ENCODE assay signal across 8 cellular contexts in genomic region chr15:40253179-40253790, GRCh38. TPM values are rescaled to one million over a fixed set of nuclear protein-coding genes. Genes with fewer than 3 reads are reported as not detected.
A peak's percentile ranks its signal among the peaks of the same experiment; 100 is the strongest.
DNase-seq lines count a peak whose midpoint lies in the region; ATAC-seq, FAIRE-seq and TF ChIP-seq lines count a peak whose summit lies in the region.

No MANE protein-coding gene starts in this region.

- H3K9me3 ChIP-seq in HAP-1, result no peaks in the 10 kb centered on the region
- no peaks in the 10 kb centered on the region for H3K9me3 ChIP-seq in iPS-18c (ENCODE audit: control insufficient read depth, insufficient read depth, low read length)
- no peaks in the 10 kb centered on the region for H3K9me3 ChIP-seq in spleen

- H3K27me3 Mint-ChIP-seq in activated T-helper 17 cell treated with anti-CD3 and anti-CD28 coated beads, Interleukin-2, amount 50 U/mL, for 72 hours, result peaks cover 25% of the 10 kb centered on the region

- peak; percentile 27 for ATAC-seq in activated T-helper 17 cell treated with anti-CD3 and anti-CD28 coated beads, Interleukin-2, amount 50 U/mL, for 72 hours (replicated peaks)
- ATAC-seq in foreskin keratinocyte (no peak), GM21526 (IDR thresholded peaks at IDR 0.05; ENCODE audit: low FRiP score, unreplicated experiment) (no peak), GM18873 (IDR thresholded peaks at IDR 0.05; ENCODE audit: low FRiP score, unreplicated experiment) (no peak)

- in situ Hi-C loops in HAP-1 (cut with MboI; ENCODE audit: low sequenced_read_pairs), result loop anchor here (25.0 kb wide), 1 partner anchor 466 kb away; the partner anchor contains the start of gene FSIP1

- H3K4me1 ChIP-seq in HAP-1 (peaks cover 8% of the 10 kb centered on the region), spleen (peaks cover 0 to 22% (median 18%) of the 10 kb centered on the region in 6 donors), foreskin keratinocyte (peaks cover 17% of the 10 kb centered on the region)

- no peak for FAIRE-seq in H54 (lab: Jason Lieb, UNC)

- H3K4me3 ChIP-seq in HAP-1 (peak overlapping the region; percentile 28), iPS-18c (ENCODE audit: insufficient read depth, low read depth, low read length) (peak overlapping the region; percentile 52), spleen (peak overlapping the region; percentile 27 to 74 (median 48))

- H3K4me3 Mint-ChIP-seq in activated T-helper 17 cell treated with anti-CD3 and anti-CD28 coated beads, Interleukin-2, amount 50 U/mL, for 72 hours, result peak overlapping the region; percentile 72

- no peak for TF ChIP-seq CTCF in spleen (IDR thresholded peaks at IDR 0.05 in 8 of 11, conservative IDR thresholded peaks at IDR 0.05 in 3 of 11)
- no peak for TF ChIP-seq CTCF in foreskin keratinocyte (conservative IDR thresholded peaks at IDR 0.05)

- H3K36me3 Mint-ChIP-seq in activated T-helper 17 cell treated with anti-CD3 and anti-CD28 coated beads, Interleukin-2, amount 50 U/mL, for 72 hours (ENCODE audit: low read depth), result no peaks in the 10 kb centered on the region

- peaks cover 4% of the 10 kb centered on the region for H3K4me1 Mint-ChIP-seq in activated T-helper 17 cell treated with anti-CD3 and anti-CD28 coated beads, Interleukin-2, amount 50 U/mL, for 72 hours

- no peak for DNase-seq in HAP-1 (ENCODE audit: low spot score in 2 of 2)
- DNase-seq in spleen, result no peak
- DNase-seq in H54 (ENCODE audit: insufficient read length, low spot score), result no peak
- no peak for DNase-seq in foreskin keratinocyte

- 38 to 53% (median 45%) methylated on average over 10 to 26 of the region's 26 CpGs for WGBS in spleen, 5 donors

- intact Hi-C loops in spleen (cut with DNase I; ENCODE audit: low total_unique reads), result no loop called here

- H3K9me3 Mint-ChIP-seq in activated T-helper 17 cell treated with anti-CD3 and anti-CD28 coated beads, Interleukin-2, amount 50 U/mL, for 72 hours, result no peaks in the 10 kb centered on the region

- no peak for TF ChIP-seq POLR2A in spleen (IDR thresholded peaks at IDR 0.05)
- no peak for TF ChIP-seq POLR2A in H54 (IDR thresholded peaks at IDR 0.05; ENCODE audit: low read depth, low read length)

- no peak overlapping the region for H3K27ac ChIP-seq in spleen
- no peak overlapping the region for H3K27ac ChIP-seq in foreskin keratinocyte

- H3K36me3 ChIP-seq in HAP-1 (replicated peaks) (no peaks in the 10 kb centered on the region), spleen (no peaks in the 10 kb centered on the region)

- no peak overlapping the region for H3K27ac Mint-ChIP-seq in activated T-helper 17 cell treated with anti-CD3 and anti-CD28 coated beads, Interleukin-2, amount 50 U/mL, for 72 hours

- H3K27me3 ChIP-seq in HAP-1 (ENCODE audit: low read depth) (no peaks in the 10 kb centered on the region), spleen (replicated peaks in 1 of 7) (peaks cover 0 to 61% (median 32%) of the 10 kb centered on the region in 7 donors), foreskin keratinocyte (no peaks in the 10 kb centered on the region)

RNA-seq across cellular contexts. Expression of gene PAK6, which starts 14.4 kb away (rescaled TPM):
- total RNA-seq in activated T-helper 17 cell treated with anti-CD3 and anti-CD28 coated beads, Interleukin-2, amount 50 U/mL, for 72 hours, result 1 to 10 TPM in 1 of 2 donors, under 1 TPM in 1; 0.42 to 1.4 TPM
- total RNA-seq in spleen, result 1 to 10 TPM; 1.5 to 5.4 (median 2.0) TPM
- under 1 TPM; 0.24 to 0.46 (median 0.38) TPM for polyA plus RNA-seq in spleen
- total RNA-seq in foreskin keratinocyte, result 14.1 and 15.6 TPM in 2 replicates
- polyA plus RNA-seq in foreskin keratinocyte, result 8.9 and 9.0 TPM in 2 replicates

RNA-seq across cellular contexts. Expression of gene ANKRD63, which starts 29.6 kb away (rescaled TPM):
- total RNA-seq in activated T-helper 17 cell treated with anti-CD3 and anti-CD28 coated beads, Interleukin-2, amount 50 U/mL, for 72 hours, result not detected
- not detected for total RNA-seq in spleen
- not detected for polyA plus RNA-seq in spleen
- total RNA-seq in foreskin keratinocyte, result not detected in 2 replicates
- polyA plus RNA-seq in foreskin keratinocyte, result not detected in 2 replicates

RNA-seq across cellular contexts. Expression of gene PLCB2, which starts 54.5 kb away (rescaled TPM):
- total RNA-seq in activated T-helper 17 cell treated with anti-CD3 and anti-CD28 coated beads, Interleukin-2, amount 50 U/mL, for 72 hours, result 100 to 1,000 TPM; 111 to 116 TPM
- 100 to 1,000 TPM; 175 to 247 (median 189) TPM for total RNA-seq in spleen
- polyA plus RNA-seq in spleen, result 100 to 1,000 TPM in 2 of 3 donors, 10 to 100 TPM in 1; 63.8 to 190 (median 168) TPM
- total RNA-seq in foreskin keratinocyte, result 1.5 and 1.7 TPM in 2 replicates
- 1.6 and 2.2 TPM in 2 replicates for polyA plus RNA-seq in foreskin keratinocyte

Comparison
In these comparisons a context has a peak if more than half of its experiments do, and no peak if none do; other contexts are left out.
1. RNA of gene PLCB2, which starts 54.5 kb away (total RNA-seq): 175 to 247 TPM in spleen and 111 to 116 TPM in activated T-helper 17 cell treated with anti-CD3 and anti-CD28 coated beads, Interleukin-2, amount 50 U/mL, for 72 hours; 1.5 to 1.7 TPM in foreskin keratinocyte; every median in the first group is over 10 times any median in the second.
2. Peak in every context shown above with its lines, with median percentiles within 50 percentile points of each other: H3K4me3 ChIP-seq.